Comparison of ENCODE assay signal across 13 cellular contexts in the genomic region with DNA sequence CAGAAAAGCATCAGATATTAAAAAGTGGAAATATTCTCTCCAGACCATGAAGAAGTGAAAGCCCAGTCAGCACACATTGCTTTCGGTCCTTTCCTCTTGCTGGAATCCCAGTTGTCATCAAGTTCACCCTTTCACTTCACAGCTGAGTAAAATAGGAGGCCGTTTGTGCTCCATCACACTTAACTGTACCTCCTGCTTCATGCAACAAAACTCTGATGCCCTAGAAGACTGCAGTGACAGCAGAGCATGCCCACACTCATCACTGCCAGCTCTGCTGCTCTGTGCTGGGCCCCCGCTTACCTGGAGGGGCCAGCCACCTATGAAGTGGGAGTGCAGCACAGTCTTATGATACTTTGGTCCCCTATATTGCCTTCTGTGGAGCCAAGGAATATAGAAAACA.
"Had no signal": no experiment of that assay in that cellular context is flagged by ENCODE, and none has a peak within 500 bp of the region (broad histone marks: within the 10 kb centered on the region; RNA-seq: fewer than 3 reads in every experiment).

No MANE protein-coding gene starts in this region.

- H3K27me3 Mint-ChIP-seq: activated CD4-positive, alpha-beta memory T cell treated with anti-CD3 and anti-CD28 coated beads for 36 hours; natural killer cell treated with Interleukin-12 subunit alpha and Interleukin-12 subunit beta and Interleukin-15 and Interleukin-18, amount 100 ng/mL, for 72 hours had no signal

- H3K9me3 Mint-ChIP-seq: activated CD4-positive, alpha-beta memory T cell treated with anti-CD3 and anti-CD28 coated beads for 36 hours; endodermal cell; natural killer cell treated with Interleukin-12 subunit alpha and Interleukin-12 subunit beta and Interleukin-15 and Interleukin-18, amount 100 ng/mL, for 72 hours had no signal

- H3K4me3 Mint-ChIP-seq: activated CD4-positive, alpha-beta memory T cell treated with anti-CD3 and anti-CD28 coated beads for 36 hours; endodermal cell; natural killer cell treated with Interleukin-12 subunit alpha and Interleukin-12 subunit beta and Interleukin-15 and Interleukin-18, amount 100 ng/mL, for 72 hours had no signal

- DNase-seq: activated CD4-positive, alpha-beta memory T cell treated with anti-CD3 and anti-CD28 coated beads for 36 hours; activated CD4-positive, CD25-positive, alpha-beta regulatory T cell treated with anti-CD3 and anti-CD28 coated beads, Interleukin-2, amount 50 U/mL, for 72 hours; activated CD8-positive, alpha-beta memory T cell treated with anti-CD3 and anti-CD28 coated beads, Interleukin-2, amount 50 U/mL, for 48 hours; activated naive CD4-positive, alpha-beta T cell; aorta; endodermal cell; islet precursor cell; T-helper 1 cell; T1000; thyroid gland had no signal

- H3K27ac Mint-ChIP-seq: activated CD4-positive, alpha-beta memory T cell treated with anti-CD3 and anti-CD28 coated beads for 36 hours; endodermal cell; natural killer cell treated with Interleukin-12 subunit alpha and Interleukin-12 subunit beta and Interleukin-15 and Interleukin-18, amount 100 ng/mL, for 72 hours had no signal

- ATAC-seq: natural killer cell treated with Interleukin-12 subunit alpha and Interleukin-12 subunit beta and Interleukin-15 and Interleukin-18, amount 100 ng/mL, for 72 hours; sciatic nerve; SK-N-SH treated with all-trans-retinoic acid at 6 μM for 48 hours had no signal
